Comparison of ENCODE assay signal across 1 cellular context in the genomic region with DNA sequence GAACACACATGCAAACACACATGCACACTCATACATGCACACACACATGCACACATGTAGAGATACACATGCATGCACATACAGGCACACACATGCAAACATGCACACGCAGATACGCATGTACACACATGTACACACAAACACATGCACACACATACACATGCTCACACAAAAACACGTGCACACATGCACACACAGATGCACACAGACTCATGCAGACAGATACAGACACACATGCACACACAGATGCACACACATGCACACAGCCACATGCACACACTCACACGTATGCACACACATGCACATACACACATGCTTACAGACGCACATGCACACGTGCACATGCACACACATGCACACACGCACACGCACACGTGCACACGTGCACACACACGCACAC.
TF ChIP-seq lines count a peak whose summit lies in the region.

No MANE protein-coding gene starts in this region.

TF ChIP-seq in K562, 482 proteins besides CTCF, POLR2A, EP300 and RAD21 (continued from another document):
- no peak for TF ChIP-seq ZFP1 (CRISPR knock-in tag; IDR thresholded peaks at IDR 0.05)
- TF ChIP-seq BHLHE40 (IDR thresholded peaks at IDR 0.05; ENCODE audit: low read length) = 0 out of 2 replicates have a peak, but pooled peaks have one; percentile 19
TF ChIP-seq in K562: peak in this region for 2.
